In genomic region chr4:189940178-189941004, GRCh38 we compare ENCODE assay signal across 1 cellular context.
TF ChIP-seq lines count a peak whose summit lies in the region.

TSS of gene FRG1 (plus strand) at chr4:189940872. CDS start at chr4:189941010, 138 bp downstream.

TF ChIP-seq in HepG2, 621 proteins besides CTCF, POLR2A, EP300 and RAD21 (continued from another document and continues in another):
- TF ChIP-seq ZNF512 (CRISPR knock-in tag; IDR thresholded peaks at IDR 0.05) (peak; percentile 60; the same call in 1 of the 2 replicates), ZNF124 (CRISPR knock-in tag; IDR thresholded peaks at IDR 0.05) (peak; percentile 90; the same call in 1 of the 2 replicates), TFDP2 (CRISPR knock-in tag; IDR thresholded peaks at IDR 0.05) (peak; percentile 97), ZNF513 (CRISPR knock-in tag; conservative IDR thresholded peaks at IDR 0.05) (no peak), JDP2 (CRISPR knock-in tag; IDR thresholded peaks at IDR 0.05; ENCODE audit: borderline replicate concordance) (no peak; the same call in 1 of the 2 replicates), MXD3 (CRISPR knock-in tag; IDR thresholded peaks at IDR 0.05) (peak; percentile 41; the same call in 1 of the 2 replicates), RFX1 (IDR thresholded peaks at IDR 0.05) (no peak), ZNF12 (CRISPR knock-in tag; IDR thresholded peaks at IDR 0.05) (peak; percentile 7; the same call in 1 of the 2 replicates), MBNL3 (CRISPR knock-in tag; conservative IDR thresholded peaks at IDR 0.05) (no peak), ZNF512B (CRISPR knock-in tag; IDR thresholded peaks at IDR 0.05; ENCODE audit: borderline replicate concordance) (no peak), IKZF4 (CRISPR knock-in tag; IDR thresholded peaks at IDR 0.05; ENCODE audit: borderline replicate concordance, low read depth, not compliant biosample characterization) (no peak), MAZ (IDR thresholded peaks at IDR 0.05; ENCODE audit: borderline replicate concordance, low read depth, low read length) (peak; percentile 83; the same call in 1 of the 2 replicates), MAZ (CRISPR knock-in tag; IDR thresholded peaks at IDR 0.05; ENCODE audit: low read depth) (peak; percentile 89), BHLHE40 (IDR thresholded peaks at IDR 0.05; ENCODE audit: low read length) (0 out of 2 replicates have a peak, but pooled peaks have one; percentile 34), ZMYM2 (CRISPR knock-in tag; IDR thresholded peaks at IDR 0.05) (no peak), NAIF1 (CRISPR knock-in tag; IDR thresholded peaks at IDR 0.05; ENCODE audit: borderline replicate concordance) (no peak), PHF8 (CRISPR knock-in tag; IDR thresholded peaks at IDR 0.05) (peak; percentile 82), THYN1 (CRISPR knock-in tag; IDR thresholded peaks at IDR 0.05; ENCODE audit: borderline replicate concordance, low read depth) (no peak), ZSCAN21 (CRISPR knock-in tag; IDR thresholded peaks at IDR 0.05; ENCODE audit: borderline replicate concordance) (no peak; the same call in 1 of the 2 replicates), ZNF720 (CRISPR knock-in tag; IDR thresholded peaks at IDR 0.05) (no peak), GFI1 (CRISPR knock-in tag; IDR thresholded peaks at IDR 0.05; ENCODE audit: borderline replicate concordance) (no peak), ZNF879 (CRISPR knock-in tag; IDR thresholded peaks at IDR 0.05) (no peak), PCBP1 (IDR thresholded peaks at IDR 0.05; ENCODE audit: borderline replicate concordance, low read depth, low read length) (peak; percentile 87), GMEB1 (CRISPR knock-in tag; IDR thresholded peaks at IDR 0.05; ENCODE audit: borderline replicate concordance) (peak; percentile 86; the same call in 1 of the 2 replicates), MEIS2 (CRISPR knock-in tag; IDR thresholded peaks at IDR 0.05) (peak; percentile 82), ZSCAN30 (CRISPR knock-in tag; IDR thresholded peaks at IDR 0.05) (no peak), ZNF800 (CRISPR knock-in tag; IDR thresholded peaks at IDR 0.05) (peak; percentile 90), NFIB (CRISPR knock-in tag; IDR thresholded peaks at IDR 0.05; ENCODE audit: borderline replicate concordance) (no peak), ZSCAN9 (CRISPR knock-in tag; IDR thresholded peaks at IDR 0.05; ENCODE audit: borderline replicate concordance) (peak; percentile 82; the same call in 1 of the 2 replicates), NFE2L1 (CRISPR knock-in tag; IDR thresholded peaks at IDR 0.05; ENCODE audit: borderline replicate concordance) (no peak), PRDM15 (CRISPR knock-in tag; IDR thresholded peaks at IDR 0.05) (0 out of 2 replicates have a peak, but pooled peaks have one; percentile 35), TEAD2 (CRISPR knock-in tag; IDR thresholded peaks at IDR 0.05) (0 out of 2 replicates have a peak, but pooled peaks have one; percentile 51), ZNF770 (CRISPR knock-in tag; IDR thresholded peaks at IDR 0.05) (peak; percentile 28; the same call in 1 of the 2 replicates), SCMH1 (CRISPR knock-in tag; IDR thresholded peaks at IDR 0.05; ENCODE audit: borderline replicate concordance) (no peak), GABPB1 (CRISPR knock-in tag; IDR thresholded peaks at IDR 0.05) (peak; percentile 98), KLF12 (CRISPR knock-in tag; IDR thresholded peaks at IDR 0.05; ENCODE audit: borderline replicate concordance) (peak; percentile 74), ZIK1 (CRISPR knock-in tag; IDR thresholded peaks at IDR 0.05; ENCODE audit: borderline replicate concordance, low read depth) (peak; percentile 46; the same call in 1 of the 2 replicates), ZNF747 (CRISPR knock-in tag; IDR thresholded peaks at IDR 0.05; ENCODE audit: borderline replicate concordance) (peak; percentile 85), ZBTB33 (CRISPR knock-in tag; IDR thresholded peaks at IDR 0.05) (peak; percentile 84), SMARCE1 (IDR thresholded peaks at IDR 0.05; ENCODE audit: borderline replicate concordance) (no peak), KDM1A (CRISPR knock-in tag; IDR thresholded peaks at IDR 0.05) (no peak), SIX1 (CRISPR knock-in tag; IDR thresholded peaks at IDR 0.05; ENCODE audit: borderline replicate concordance) (no peak)
